In genomic region chr6:36126553-36127458, GRCh38 we compare ENCODE assay signal across 11 cellular contexts. TPM values are rescaled to one million over a fixed set of nuclear protein-coding genes. Genes with fewer than 3 reads are reported as not detected.
DNase-seq lines count a peak whose midpoint lies in the region; TF ChIP-seq lines count a peak whose summit lies in the region.
"Had no signal": no experiment of that assay in that cellular context is flagged by ENCODE, and none has a peak within 500 bp of the region (broad histone marks: within the 10 kb centered on the region; RNA-seq: fewer than 3 reads in every experiment).

No MANE protein-coding gene starts in this region.

- H3K4me3 Mint-ChIP-seq in type B pancreatic cell: no peak overlapping the region

- no peak overlapping the region for H3K4me3 ChIP-seq in fibroblast of mammary gland (ENCODE audit: control insufficient read depth, low read depth, low read length)

- H3K36me3 Mint-ChIP-seq in type B pancreatic cell: no peaks in the 10 kb centered on the region

- DNase-seq in stimulated activated CD4-positive, alpha-beta T cell treated with anti-CD3 and anti-CD28 coated beads, Interleukin-15, amount 100 ng/mL, for 24 hours: peak; percentile 37
- no peak for DNase-seq in stimulated activated CD4-positive, alpha-beta T cell treated with anti-CD3 and anti-CD28 coated beads, Interleukin-12 subunit alpha, Interleukin-12 subunit beta, amount 100 ng/mL, for 4 hours
- DNase-seq in SW480 (ENCODE audit: low spot score): peak; percentile 19
- peak; percentile 76 for DNase-seq in fibroblast of mammary gland (ENCODE audit: low read depth)
- DNase-seq in type B pancreatic cell (ENCODE audit: extremely low spot score, unreplicated experiment): no peak
- DNase-seq in NCI-H82 treated with DMSO at 0.1 percent for 48 hours (lab: John Stamatoyannopoulos, UW; ENCODE audit: unreplicated experiment): no peak
- no peak for DNase-seq in cardiac septum (ENCODE audit: low spot score)
- no peak for DNase-seq in ureter (ENCODE audit: low spot score)
- DNase-seq: activated naive CD4-positive, alpha-beta T cell; NCI-H1092; NCI-H748 treated with DMSO at 0.1 percent for 48 hours had no signal

- intact Hi-C loops in cardiac septum (cut with DNase I): no loop called here

- peaks cover 12% of the 10 kb centered on the region for H3K27me3 Mint-ChIP-seq in type B pancreatic cell

- H3K4me1 Mint-ChIP-seq in type B pancreatic cell (ENCODE audit: unreplicated experiment): peaks cover 14% of the 10 kb centered on the region

- TF ChIP-seq CTCF in fibroblast of mammary gland (conservative IDR thresholded peaks at IDR 0.05; ENCODE audit: control insufficient read depth, insufficient read depth, low read depth, low read length) (no peak), type B pancreatic cell (conservative IDR thresholded peaks at IDR 0.05) (no peak)

- no peaks in the 10 kb centered on the region for H3K9me3 Mint-ChIP-seq in type B pancreatic cell

- H3K27ac Mint-ChIP-seq in type B pancreatic cell: peak overlapping the region; percentile 8

RNA-seq across cellular contexts. Expression of gene MAPK13, which starts 3.5 kb away (rescaled TPM):
- total RNA-seq in type B pancreatic cell (ENCODE audit: low replicate concordance): 29.4 and 67.6 TPM in 2 replicates
- total RNA-seq in cardiac septum: 1.6 TPM
- total RNA-seq in ureter: 70.3 TPM

Comparison
In these comparisons a context has a peak if more than half of its experiments do, and no peak if none do; other contexts are left out.
1. DNase-seq: peak in stimulated activated CD4-positive, alpha-beta T cell treated with anti-CD3 and anti-CD28 coated beads, Interleukin-15, amount 100 ng/mL, for 24 hours (single experiment), SW480 (single experiment) and fibroblast of mammary gland (single experiment); none in stimulated activated CD4-positive, alpha-beta T cell treated with anti-CD3 and anti-CD28 coated beads, Interleukin-12 subunit alpha, Interleukin-12 subunit beta, amount 100 ng/mL, for 4 hours (single experiment), type B pancreatic cell (single experiment), NCI-H82 treated with DMSO at 0.1 percent for 48 hours (single experiment), cardiac septum (single experiment) and ureter (single experiment).
2. RNA of gene MAPK13, which starts 3.5 kb away (total RNA-seq): 70.3 TPM in ureter (single experiment) and 29.4 to 67.6 TPM in type B pancreatic cell; 1.6 TPM in cardiac septum (single experiment); every median in the first group is over 10 times any median in the second.